ENCODE assay signal across 18 cellular contexts in genomic region chr2:147515213-147515612, GRCh38.
DNase-seq lines count a peak whose midpoint lies in the region; ATAC-seq, FAIRE-seq and TF ChIP-seq lines count a peak whose summit lies in the region.
"Had no signal": no experiment of that assay in that cellular context is flagged by ENCODE, and none has a peak within 500 bp of the region (broad histone marks: within the 10 kb centered on the region; RNA-seq: fewer than 3 reads in every experiment).

No MANE protein-coding gene starts in this region.

- no peaks in the 10 kb centered on the region for H3K79me2 ChIP-seq in GM23338 (replicated peaks; ENCODE audit: insufficient read depth)
- H3K79me2 ChIP-seq in trophoblast cell (ENCODE audit: control insufficient read depth, insufficient read depth, low read length, poor library complexity) = peaks cover 4% of the 10 kb centered on the region

- no peaks in the 10 kb centered on the region for H3K27me3 Mint-ChIP-seq in GM23338 (ENCODE audit: insufficient read depth, low read depth, poor library complexity)
- peaks cover 4% of the 10 kb centered on the region for H3K27me3 Mint-ChIP-seq in glutamatergic neuron (ENCODE audit: unreplicated experiment)
- no peaks in the 10 kb centered on the region for H3K27me3 Mint-ChIP-seq in CD8-positive, alpha-beta T cell (ENCODE audit: low read depth)
- H3K27me3 Mint-ChIP-seq: CD4-positive, alpha-beta memory T cell had no signal

- H2AFZ ChIP-seq in GM23338 = peak overlapping the region; percentile 43; the same call in 1 of the 2 replicates
- H2AFZ ChIP-seq in trophoblast cell (ENCODE audit: insufficient read depth, low read length, poor library complexity) = no peak overlapping the region
- H2AFZ ChIP-seq: GM23248 had no signal

- H4K91ac ChIP-seq in trophoblast cell (ENCODE audit: low read depth, low read length) = no peak overlapping the region

- no peaks in the 10 kb centered on the region for H3K9me3 ChIP-seq in pancreas
- peaks cover 2% of the 10 kb centered on the region for H3K9me3 ChIP-seq in trophoblast cell (ENCODE audit: insufficient read depth, low read depth, low read length)
- H3K9me3 ChIP-seq in CD8-positive, alpha-beta T cell (ENCODE audit: low read length) = no peaks in the 10 kb centered on the region
- H3K9me3 ChIP-seq: MG63 had no signal

- H3K27ac Mint-ChIP-seq in GM23338 (no peak overlapping the region), glutamatergic neuron (ENCODE audit: unreplicated experiment) (peak overlapping the region; percentile 16)
- H3K27ac Mint-ChIP-seq in CD8-positive, alpha-beta T cell = no peak overlapping the region

- TF ChIP-seq CTCF in GM23338 (conservative IDR thresholded peaks at IDR 0.05; ENCODE audit: low read depth in 2 of 2) = no peak
- no peak for TF ChIP-seq CTCF in glutamatergic neuron (IDR thresholded peaks at IDR 0.05; ENCODE audit: partially characterized antibody, unreplicated experiment)
- no peak for TF ChIP-seq CTCF in pancreas (IDR thresholded peaks at IDR 0.05)
- TF ChIP-seq CTCF in foreskin keratinocyte (conservative IDR thresholded peaks at IDR 0.05) = no peak
- no peak for TF ChIP-seq CTCF in CD8-positive, alpha-beta T cell (IDR thresholded peaks at IDR 0.05)

- no peak overlapping the region for H4K8ac ChIP-seq in trophoblast cell (ENCODE audit: low read depth, low read length)

- H3K36me3 ChIP-seq in GM23338 (ENCODE audit: insufficient read depth) (no peaks in the 10 kb centered on the region), pancreas (no peaks in the 10 kb centered on the region), trophoblast cell (ENCODE audit: control insufficient read depth in 1 of 2, insufficient read depth in 2 of 2, low read length in 2 of 2) (peaks cover 0 to 2% of the 10 kb centered on the region in 2 experiments)
- no peaks in the 10 kb centered on the region for H3K36me3 ChIP-seq in CD8-positive, alpha-beta T cell (ENCODE audit: insufficient read depth, low read length)
- H3K36me3 ChIP-seq: MG63 had no signal

- H3K14ac ChIP-seq in trophoblast cell (ENCODE audit: low read length) = no peak overlapping the region

- H3K4me1 Mint-ChIP-seq in GM23338 (peaks cover 7% of the 10 kb centered on the region; the same call in 2 of the 3 replicates), glutamatergic neuron (ENCODE audit: low read depth, unreplicated experiment) (peaks cover 33% of the 10 kb centered on the region)
- H3K4me1 Mint-ChIP-seq in CD8-positive, alpha-beta T cell (ENCODE audit: low read depth) = peaks cover 4% of the 10 kb centered on the region

- H3K9me2 ChIP-seq in GM23338 (ENCODE audit: insufficient read depth) = peaks cover 12% of the 10 kb centered on the region; the same call in 1 of the 2 replicates

- CTCF ChIA-PET in CD8-positive, alpha-beta T cell (lab: Charles Lee) = no interaction called here

- H4K12ac ChIP-seq in trophoblast cell (ENCODE audit: low read depth, low read length) = no peak overlapping the region

- no peak overlapping the region for H2BK120ac ChIP-seq in trophoblast cell (ENCODE audit: insufficient read depth, low read length, poor library complexity)

- H3K27ac ChIP-seq in GM23338 (ENCODE audit: low read depth) = no peak overlapping the region
- no peak overlapping the region for H3K27ac ChIP-seq in pancreas
- H3K27ac ChIP-seq in trophoblast cell (ENCODE audit: low read depth, low read length) = no peak overlapping the region
- no peak overlapping the region for H3K27ac ChIP-seq in foreskin keratinocyte
- no peak overlapping the region for H3K27ac ChIP-seq in CD8-positive, alpha-beta T cell (ENCODE audit: low read depth, low read length)
- H3K27ac ChIP-seq: GM23248 had no signal

- intact Hi-C loops in pancreas (cut with DNase I) = no loop called here
- intact Hi-C loops in CD8-positive, alpha-beta T cell (cut with DNase I, micrococcal nuclease) = no loop called here

- H3K4me3 ChIP-seq in GM23338 (no peak overlapping the region), pancreas (no peak overlapping the region), trophoblast cell (ENCODE audit: low read depth, low read length) (no peak overlapping the region)
- H3K4me3 ChIP-seq in CD8-positive, alpha-beta T cell (ENCODE audit: low read depth, low read length) = no peak overlapping the region
- H3K4me3 ChIP-seq: GM12878, GM23248, MG63 had no signal

- H2AK5ac ChIP-seq in trophoblast cell (ENCODE audit: low read length) = no peak overlapping the region

- H3K23ac ChIP-seq in trophoblast cell (ENCODE audit: low read length) = no peak overlapping the region

- H3K36me3 Mint-ChIP-seq in GM23338 (ENCODE audit: low read depth) (no peaks in the 10 kb centered on the region), glutamatergic neuron (ENCODE audit: unreplicated experiment) (peaks cover 13% of the 10 kb centered on the region)
- H3K36me3 Mint-ChIP-seq in CD8-positive, alpha-beta T cell = no peaks in the 10 kb centered on the region
- H3K36me3 Mint-ChIP-seq: CD4-positive, alpha-beta memory T cell had no signal

- WGBS in pancreas, 2 donors = 39 to 42% methylated on average over 1 of the region's 1 CpG
- no CpG with 5 or more reads among the region's 1 CpG for WGBS in trophoblast cell (ENCODE audit: extremely low coverage, insufficient coverage, insufficient read length)

- peaks cover 31% of the 10 kb centered on the region for H3K79me1 ChIP-seq in trophoblast cell (ENCODE audit: low read length)

- H2BK12ac ChIP-seq in trophoblast cell (ENCODE audit: low read length) = no peak overlapping the region

- H3K4me1 ChIP-seq in GM23338 (ENCODE audit: insufficient read depth) = peaks cover 9% of the 10 kb centered on the region
- no peaks in the 10 kb centered on the region for H3K4me1 ChIP-seq in pancreas
- peaks cover 7 to 15% of the 10 kb centered on the region in 2 experiments for H3K4me1 ChIP-seq in trophoblast cell (ENCODE audit: control insufficient read depth in 1 of 2, insufficient read depth in 2 of 2, low read length in 2 of 2)
- H3K4me1 ChIP-seq in foreskin keratinocyte = no peaks in the 10 kb centered on the region
- no peaks in the 10 kb centered on the region for H3K4me1 ChIP-seq in CD8-positive, alpha-beta T cell (ENCODE audit: insufficient read depth, low read length)

- H3K18ac ChIP-seq in trophoblast cell (ENCODE audit: low read length) = no peak overlapping the region

- no peak overlapping the region for H3K4me3 Mint-ChIP-seq in GM23338
- H3K4me3 Mint-ChIP-seq in glutamatergic neuron (ENCODE audit: unreplicated experiment) = no peak overlapping the region
- no peak overlapping the region for H3K4me3 Mint-ChIP-seq in CD8-positive, alpha-beta T cell

- no peaks in the 10 kb centered on the region for H4K20me1 ChIP-seq in GM23338 (replicated peaks; ENCODE audit: insufficient read depth)

- no peak for DNase-seq in GM23338 (ENCODE audit: low spot score)
- peak; percentile 57 for DNase-seq in NCI-H69 (lab: John Stamatoyannopoulos, UW)
- no peak for DNase-seq in glutamatergic neuron
- DNase-seq in pancreas = no peak
- no peak for DNase-seq in trophoblast cell
- DNase-seq in NCI-H2107 (lab: John Stamatoyannopoulos, UW) = no peak
- no peak for DNase-seq in foreskin keratinocyte
- DNase-seq in CD8-positive, alpha-beta T cell = no peak
- DNase-seq: CD4-positive, alpha-beta memory T cell; DND-41; GM23248; MG63; NCI-H1105; NCI-H187 treated with DMSO at 0.1 percent for 48 hours; SHP77 treated with DMSO at 0.1 percent for 48 hours had no signal

- H3K9me3 Mint-ChIP-seq in GM23338 (peaks cover 6% of the 10 kb centered on the region; the same call in 1 of the 3 replicates), glutamatergic neuron (ENCODE audit: unreplicated experiment) (peaks cover 8% of the 10 kb centered on the region)
- H3K9me3 Mint-ChIP-seq in CD8-positive, alpha-beta T cell = no peaks in the 10 kb centered on the region

- POLR2A ChIA-PET in CD8-positive, alpha-beta T cell (lab: Charles Lee) = no interaction called here

- no peaks in the 10 kb centered on the region for H3F3A ChIP-seq in GM23338 (replicated peaks; ENCODE audit: low read depth)

- H3K4me2 ChIP-seq in GM23338 (no peak overlapping the region), trophoblast cell (ENCODE audit: low read length) (no peak overlapping the region)

- ATAC-seq in GM23338 (no peak), pancreas (peak in 3 of 4 donors; percentile 61 to 92 (median 85)), foreskin keratinocyte (no peak)
- ATAC-seq in CD8-positive, alpha-beta T cell = no peak
- ATAC-seq: GM12878 had no signal

- H2BK5ac ChIP-seq in trophoblast cell (ENCODE audit: low read depth, low read length, poor library complexity) = no peak overlapping the region

- H3K27me3 ChIP-seq in GM23338 (ENCODE audit: insufficient read depth) = no peaks in the 10 kb centered on the region
- no peaks in the 10 kb centered on the region for H3K27me3 ChIP-seq in pancreas
- H3K27me3 ChIP-seq in trophoblast cell (ENCODE audit: insufficient read depth, low read length) = no peaks in the 10 kb centered on the region
- no peaks in the 10 kb centered on the region for H3K27me3 ChIP-seq in foreskin keratinocyte
- no peaks in the 10 kb centered on the region for H3K27me3 ChIP-seq in CD8-positive, alpha-beta T cell (ENCODE audit: insufficient read depth, low read length)
- H3K27me3 ChIP-seq: MG63 had no signal

- no peak overlapping the region for H3K4ac ChIP-seq in trophoblast cell (ENCODE audit: low read depth, low read length)

- no peak overlapping the region for H3K9ac ChIP-seq in trophoblast cell (ENCODE audit: low read length)
- H3K9ac ChIP-seq: GM23248 had no signal

- FAIRE-seq in pancreas (lab: Jason Lieb, UNC) = no peak
- FAIRE-seq: D721Med, G401.6, GM12878 had no signal

Comparison
In these comparisons a context has a peak if more than half of its experiments do, and no peak if none do; other contexts are left out.
1. ATAC-seq: peak in pancreas (3 of 4); none in GM23338 (single experiment), foreskin keratinocyte (single experiment) and CD8-positive, alpha-beta T cell (single experiment).